ENCODE assay signal across 1 cellular context in the genomic region with DNA sequence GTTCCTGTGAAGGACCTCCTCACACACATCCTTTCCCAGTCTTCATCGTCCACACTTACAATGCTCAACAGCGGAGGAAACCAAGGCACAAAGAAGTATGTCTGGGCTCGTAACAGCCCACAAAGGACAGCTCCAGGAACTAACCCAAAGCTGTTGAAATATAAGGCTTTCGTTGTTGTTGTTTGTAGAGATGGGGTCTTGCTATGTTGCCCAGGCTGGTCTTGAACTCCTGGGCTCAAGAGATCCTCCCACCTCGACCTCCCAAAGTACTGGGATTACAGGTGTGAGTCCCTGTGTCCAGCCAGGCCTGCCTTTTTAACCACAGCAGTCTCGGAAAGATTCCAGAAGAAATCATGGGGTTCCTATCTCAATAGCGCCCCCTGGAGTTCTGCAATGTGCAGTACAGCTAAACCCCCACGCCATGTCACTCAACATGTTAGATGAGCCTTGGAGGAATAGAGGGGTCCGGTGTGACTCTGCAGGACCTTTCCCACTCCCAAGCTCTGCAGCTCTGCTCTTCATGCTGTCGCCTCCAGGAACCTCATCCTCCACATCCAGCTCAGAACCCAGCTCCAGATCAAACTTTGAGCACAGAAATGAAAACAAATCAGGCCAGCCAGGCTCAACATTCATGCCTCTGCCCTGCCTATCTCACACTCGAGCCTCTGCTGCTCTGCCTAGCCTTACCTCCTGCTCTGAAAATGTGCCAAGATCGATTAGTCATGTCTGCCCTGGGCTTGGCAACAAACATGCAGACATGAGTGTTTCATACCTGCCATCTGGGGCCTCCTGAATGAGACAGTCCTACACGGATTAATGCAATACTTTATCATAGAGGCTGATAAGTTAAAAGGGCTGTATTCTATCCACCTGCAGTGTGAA.
TF ChIP-seq lines count a peak whose summit lies in the region.

No MANE protein-coding gene starts in this region.

TF ChIP-seq in HepG2, 621 proteins besides CTCF, POLR2A, EP300 and RAD21:
- no peak for TF ChIP-seq POLR2G (IDR thresholded peaks at IDR 0.05; ENCODE audit: low read depth, low read length)
- TF ChIP-seq, protein P1, sequence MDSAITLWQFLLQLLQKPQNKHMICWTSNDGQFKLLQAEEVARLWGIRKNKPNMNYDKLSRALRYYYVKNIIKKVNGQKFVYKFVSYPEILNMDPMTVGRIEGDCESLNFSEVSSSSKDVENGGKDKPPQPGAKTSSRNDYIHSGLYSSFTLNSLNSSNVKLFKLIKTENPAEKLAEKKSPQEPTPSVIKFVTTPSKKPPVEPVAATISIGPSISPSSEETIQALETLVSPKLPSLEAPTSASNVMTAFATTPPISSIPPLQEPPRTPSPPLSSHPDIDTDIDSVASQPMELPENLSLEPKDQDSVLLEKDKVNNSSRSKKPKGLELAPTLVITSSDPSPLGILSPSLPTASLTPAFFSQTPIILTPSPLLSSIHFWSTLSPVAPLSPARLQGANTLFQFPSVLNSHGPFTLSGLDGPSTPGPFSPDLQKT (CRISPR knock-in tag; IDR thresholded peaks at IDR 0.05; ENCODE audit: borderline replicate concordance): no peak
- 0 out of 2 replicates have a peak, but pooled peaks have one; percentile 12 for TF ChIP-seq GATAD2A (CRISPR knock-in tag; IDR thresholded peaks at IDR 0.05)
- TF ChIP-seq JUN (CRISPR knock-in tag; IDR thresholded peaks at IDR 0.05): no peak
- no peak for TF ChIP-seq HDAC6 (IDR thresholded peaks at IDR 0.05; ENCODE audit: low read depth, low read length)
- TF ChIP-seq, protein P2, sequence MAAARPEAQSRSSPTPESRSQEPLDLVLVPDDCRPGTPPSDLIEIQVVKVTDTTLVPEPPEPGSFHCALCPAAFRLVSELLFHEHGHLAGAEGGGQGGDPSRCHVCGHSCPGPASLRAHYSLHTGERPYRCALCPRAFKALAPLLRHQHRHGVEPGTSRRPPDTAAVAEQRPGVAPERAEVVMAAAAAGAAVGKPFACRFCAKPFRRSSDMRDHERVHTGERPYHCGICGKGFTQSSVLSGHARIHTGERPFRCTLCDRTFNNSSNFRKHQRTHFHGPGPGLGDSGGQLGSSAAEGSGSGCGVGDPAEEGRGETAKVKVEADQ (CRISPR knock-in tag; IDR thresholded peaks at IDR 0.05; ENCODE audit: borderline replicate concordance): 0 out of 2 replicates have a peak, but pooled peaks have one; percentile 47
- peak; percentile 86; the same call in 1 of the 2 replicates for TF ChIP-seq SRF (IDR thresholded peaks at IDR 0.05; ENCODE audit: low read depth, low read length)
- no peak for TF ChIP-seq CBX2 (IDR thresholded peaks at IDR 0.05; ENCODE audit: low read depth, low read length)
- TF ChIP-seq CBX2 (CRISPR knock-in tag; IDR thresholded peaks at IDR 0.05; ENCODE audit: low read depth): no peak
- TF ChIP-seq SMC3 (IDR thresholded peaks at IDR 0.05; ENCODE audit: low read length): peak; percentile 90
- peak; percentile 44; the same call in 1 of the 2 replicates for TF ChIP-seq ERF (CRISPR knock-in tag; IDR thresholded peaks at IDR 0.05)
- TF ChIP-seq ZNF567 (CRISPR knock-in tag; IDR thresholded peaks at IDR 0.05; ENCODE audit: borderline replicate concordance): 0 out of 2 replicates have a peak, but pooled peaks have one; percentile 72
- TF ChIP-seq IKZF4 (CRISPR knock-in tag; IDR thresholded peaks at IDR 0.05; ENCODE audit: borderline replicate concordance, low read depth, not compliant biosample characterization): peak; percentile 36
- no peak for TF ChIP-seq TOE1 (CRISPR knock-in tag; IDR thresholded peaks at IDR 0.05)
- TF ChIP-seq ZNF331 (CRISPR knock-in tag; IDR thresholded peaks at IDR 0.05): 0 out of 2 replicates have a peak, but pooled peaks have one; percentile 11
- no peak for TF ChIP-seq ZNF644 (CRISPR knock-in tag; IDR thresholded peaks at IDR 0.05; ENCODE audit: low read depth)
- TF ChIP-seq MAZ (IDR thresholded peaks at IDR 0.05; ENCODE audit: borderline replicate concordance, low read depth, low read length): no peak
- TF ChIP-seq MAZ (CRISPR knock-in tag; IDR thresholded peaks at IDR 0.05; ENCODE audit: low read depth): no peak
- peak; percentile 92 for TF ChIP-seq ZNF121 (CRISPR knock-in tag; IDR thresholded peaks at IDR 0.05)
- no peak for TF ChIP-seq TEAD3 (CRISPR knock-in tag; optimal IDR thresholded peaks at IDR 0.05; ENCODE audit: borderline replicate concordance)
- TF ChIP-seq ARID5B (CRISPR knock-in tag; IDR thresholded peaks at IDR 0.05): peak; percentile 25; the same call in 1 of the 2 replicates
- no peak for TF ChIP-seq XRCC5 (optimal IDR thresholded peaks at IDR 0.05; ENCODE audit: low read length)
- TF ChIP-seq FOXA3 (CRISPR knock-in tag; IDR thresholded peaks at IDR 0.05): no peak
- TF ChIP-seq ZFP36 (IDR thresholded peaks at IDR 0.05; ENCODE audit: borderline replicate concordance, low read depth, low read length, partially characterized antibody): no peak
- TF ChIP-seq ZZZ3 (CRISPR knock-in tag; IDR thresholded peaks at IDR 0.05; ENCODE audit: borderline replicate concordance): no peak
- TF ChIP-seq HOXA9 (CRISPR knock-in tag; IDR thresholded peaks at IDR 0.05; ENCODE audit: borderline replicate concordance): no peak
- TF ChIP-seq THAP11 (CRISPR knock-in tag; IDR thresholded peaks at IDR 0.05): peak; percentile 58; the same call in 1 of the 2 replicates
- 0 out of 2 replicates have a peak, but pooled peaks have one; percentile 30 for TF ChIP-seq MEIS2 (CRISPR knock-in tag; IDR thresholded peaks at IDR 0.05)
- no peak for TF ChIP-seq NRL (CRISPR knock-in tag; IDR thresholded peaks at IDR 0.05; ENCODE audit: borderline replicate concordance)
- 0 out of 2 replicates have a peak, but pooled peaks have one; percentile 26 for TF ChIP-seq ZNF274 (CRISPR knock-in tag; IDR thresholded peaks at IDR 0.05)
- no peak for TF ChIP-seq MEIS1 (CRISPR knock-in tag; IDR thresholded peaks at IDR 0.05; ENCODE audit: borderline replicate concordance)
- no peak for TF ChIP-seq BORCS8-MEF2B (CRISPR knock-in tag; IDR thresholded peaks at IDR 0.05)
- TF ChIP-seq ZNF501 (CRISPR knock-in tag; IDR thresholded peaks at IDR 0.05): 0 out of 2 replicates have a peak, but pooled peaks have one; percentile 49
- TF ChIP-seq STAG1 (CRISPR knock-in tag; IDR thresholded peaks at IDR 0.05): peak; percentile 67
- TF ChIP-seq ZMYM3 (CRISPR knock-in tag; IDR thresholded peaks at IDR 0.05): no peak
- TF ChIP-seq ZBTB7B (CRISPR knock-in tag; IDR thresholded peaks at IDR 0.05): 0 out of 2 replicates have a peak, but pooled peaks have one; percentile 28
- no peak for TF ChIP-seq YY1 (IDR thresholded peaks at IDR 0.05; ENCODE audit: insufficient read depth, insufficient replicate concordance, low read depth, low read length)
- TF ChIP-seq, protein P3, sequence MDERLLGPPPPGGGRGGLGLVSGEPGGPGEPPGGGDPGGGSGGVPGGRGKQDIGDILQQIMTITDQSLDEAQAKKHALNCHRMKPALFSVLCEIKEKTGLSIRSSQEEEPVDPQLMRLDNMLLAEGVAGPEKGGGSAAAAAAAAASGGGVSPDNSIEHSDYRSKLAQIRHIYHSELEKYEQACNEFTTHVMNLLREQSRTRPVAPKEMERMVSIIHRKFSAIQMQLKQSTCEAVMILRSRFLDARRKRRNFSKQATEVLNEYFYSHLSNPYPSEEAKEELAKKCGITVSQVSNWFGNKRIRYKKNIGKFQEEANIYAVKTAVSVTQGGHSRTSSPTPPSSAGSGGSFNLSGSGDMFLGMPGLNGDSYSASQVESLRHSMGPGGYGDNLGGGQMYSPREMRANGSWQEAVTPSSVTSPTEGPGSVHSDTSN (CRISPR knock-in tag; IDR thresholded peaks at IDR 0.05): 0 out of 2 replicates have a peak, but pooled peaks have one; percentile 44
- 0 out of 2 replicates have a peak, but pooled peaks have one; percentile 51 for TF ChIP-seq ZNF598 (CRISPR knock-in tag; IDR thresholded peaks at IDR 0.05; ENCODE audit: borderline replicate concordance)
- 0 out of 2 replicates have a peak, but pooled peaks have one; percentile 49 for TF ChIP-seq ZSCAN25 (CRISPR knock-in tag; IDR thresholded peaks at IDR 0.05)
